ENCODE assay signal across 8 cellular contexts in genomic region chr3:113838631-113839209, GRCh38. TPM values are rescaled to one million over a fixed set of nuclear protein-coding genes. Genes with fewer than 3 reads are reported as not detected.
DNase-seq lines count a peak whose midpoint lies in the region; ATAC-seq and TF ChIP-seq lines count a peak whose summit lies in the region.

Gene GRAMD1C (plus strand): TSS chr3:113838788. CDS start chr3:113838910, 122 bp downstream.

- peaks cover 3% of the 10 kb centered on the region; the same call in 1 of the 2 replicates for H3K27me3 Mint-ChIP-seq in WTC11 (ENCODE audit: low read depth)

- no peaks in the 10 kb centered on the region for H3K9me3 Mint-ChIP-seq in WTC11

- no peaks in the 10 kb centered on the region for H3K36me3 Mint-ChIP-seq in WTC11

- peaks cover 14% of the 10 kb centered on the region for H3K4me1 Mint-ChIP-seq in WTC11

- TF ChIP-seq CTCF in WTC11 (IDR thresholded peaks at IDR 0.05) (peak; percentile 82), cardiac fibroblast (IDR thresholded peaks at IDR 0.05; ENCODE audit: low read depth, low read length) (peak; percentile 88)

- DNase-seq in AG08396 (ENCODE audit: low spot score) = peak; percentile 90
- DNase-seq in NCI-H2227 (lab: John Stamatoyannopoulos, UW; ENCODE audit: unreplicated experiment) = peak; percentile 90
- DNase-seq in WTC11 (ENCODE audit: low spot score) = peak; percentile 90
- peak; percentile 89 to 95 for DNase-seq in cardiac fibroblast (ENCODE audit: low read depth in 2 of 2)
- peak; percentile 91 for DNase-seq in iris pigment epithelial cell (ENCODE audit: low read depth)
- DNase-seq in stimulated activated CD4-positive, alpha-beta T cell treated with anti-CD3 and anti-CD28 coated beads, Interleukin-12 subunit alpha, Interleukin-12 subunit beta, amount 100 ng/mL, for 24 hours (ENCODE audit: low read depth in 2 of 2) = peak; percentile 59 to 77

- CTCF ChIA-PET in WTC11 (lab: Charles Lee) = interaction anchor here (0.6 to 2.5 kb wide), 17 partner anchors 13 to 482 kb away, joined by 3 to 11 read pairs (median 3); partner anchors contain the start of genes NAA50 and USF3

- peak; percentile 92 for ATAC-seq in GM19023 (IDR thresholded peaks at IDR 0.05; ENCODE audit: unreplicated experiment)
- ATAC-seq in HG03196 (IDR thresholded peaks at IDR 0.05; ENCODE audit: unreplicated experiment) = peak; percentile 94
- ATAC-seq in WTC11 = peak; percentile 98

- peak within 1 kb of the TSS; percentile 84 for H3K4me3 Mint-ChIP-seq in WTC11

- peak within 1 kb of the TSS; percentile 66 to 68 for H3K4me3 ChIP-seq in cardiac fibroblast (replicated peaks in 1 of 2; ENCODE audit: low read depth in 2 of 2, low read length in 2 of 2)

- H3K27ac Mint-ChIP-seq in WTC11 = peak within 1 kb of the TSS; percentile 29; the same call in 1 of the 2 replicates

- POLR2A ChIA-PET in WTC11 (lab: Charles Lee) = no interaction called here

TF ChIP-seq in WTC11, 78 proteins besides CTCF, POLR2A, EP300 and RAD21:
- TF ChIP-seq, protein P1, sequence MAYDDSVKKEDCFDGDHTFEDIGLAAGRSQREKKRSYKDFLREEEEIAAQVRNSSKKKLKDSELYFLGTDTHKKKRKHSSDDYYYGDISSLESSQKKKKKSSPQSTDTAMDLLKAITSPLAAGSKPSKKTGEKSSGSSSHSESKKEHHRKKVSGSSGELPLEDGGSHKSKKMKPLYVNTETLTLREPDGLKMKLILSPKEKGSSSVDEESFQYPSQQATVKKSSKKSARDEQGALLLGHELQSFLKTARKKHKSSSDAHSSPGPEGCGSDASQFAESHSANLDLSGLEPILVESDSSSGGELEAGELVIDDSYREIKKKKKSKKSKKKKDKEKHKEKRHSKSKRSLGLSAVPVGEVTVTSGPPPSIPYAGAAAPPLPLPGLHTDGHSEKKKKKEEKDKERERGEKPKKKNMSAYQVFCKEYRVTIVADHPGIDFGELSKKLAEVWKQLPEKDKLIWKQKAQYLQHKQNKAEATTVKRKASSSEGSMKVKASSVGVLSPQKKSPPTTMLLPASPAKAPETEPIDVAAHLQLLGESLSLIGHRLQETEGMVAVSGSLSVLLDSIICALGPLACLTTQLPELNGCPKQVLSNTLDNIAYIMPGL (CRISPR knock-in tag; IDR thresholded peaks at IDR 0.05) = peak; percentile 52; the same call in 1 of the 2 replicates
- 0 out of 2 replicates have a peak, but pooled peaks have one; percentile 45 for TF ChIP-seq FOXP4 (CRISPR knock-in tag; IDR thresholded peaks at IDR 0.05)
- TF ChIP-seq FOXP1 (CRISPR knock-in tag; IDR thresholded peaks at IDR 0.05; ENCODE audit: borderline replicate concordance) = peak; percentile 76; the same call in 1 of the 2 replicates
- peak; percentile 92 for TF ChIP-seq ETV6 (CRISPR knock-in tag; IDR thresholded peaks at IDR 0.05)
- no peak for TF ChIP-seq ATF6 (CRISPR knock-in tag; IDR thresholded peaks at IDR 0.05)
- TF ChIP-seq CREM (CRISPR knock-in tag; IDR thresholded peaks at IDR 0.05) = 0 out of 2 replicates have a peak, but pooled peaks have one; percentile 60
- no peak for TF ChIP-seq NFYB (CRISPR knock-in tag; conservative IDR thresholded peaks at IDR 0.05; ENCODE audit: low read depth)
- TF ChIP-seq CREB1 (CRISPR knock-in tag; IDR thresholded peaks at IDR 0.05) = no peak
- TF ChIP-seq TEAD1 (CRISPR knock-in tag; IDR thresholded peaks at IDR 0.05) = peak; percentile 25; the same call in 1 of the 2 replicates
- peak; percentile 69; the same call in 1 of the 2 replicates for TF ChIP-seq SP1 (CRISPR knock-in tag; conservative IDR thresholded peaks at IDR 0.05)
- TF ChIP-seq ZNF532 (CRISPR knock-in tag; IDR thresholded peaks at IDR 0.05; ENCODE audit: borderline replicate concordance) = no peak
- TF ChIP-seq, protein P2, sequence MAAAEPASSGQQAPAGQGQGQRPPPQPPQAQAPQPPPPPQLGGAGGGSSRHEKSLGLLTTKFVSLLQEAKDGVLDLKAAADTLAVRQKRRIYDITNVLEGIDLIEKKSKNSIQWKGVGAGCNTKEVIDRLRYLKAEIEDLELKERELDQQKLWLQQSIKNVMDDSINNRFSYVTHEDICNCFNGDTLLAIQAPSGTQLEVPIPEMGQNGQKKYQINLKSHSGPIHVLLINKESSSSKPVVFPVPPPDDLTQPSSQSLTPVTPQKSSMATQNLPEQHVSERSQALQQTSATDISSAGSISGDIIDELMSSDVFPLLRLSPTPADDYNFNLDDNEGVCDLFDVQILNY (CRISPR knock-in tag; IDR thresholded peaks at IDR 0.05) = peak; percentile 89
- TF ChIP-seq, protein P3, sequence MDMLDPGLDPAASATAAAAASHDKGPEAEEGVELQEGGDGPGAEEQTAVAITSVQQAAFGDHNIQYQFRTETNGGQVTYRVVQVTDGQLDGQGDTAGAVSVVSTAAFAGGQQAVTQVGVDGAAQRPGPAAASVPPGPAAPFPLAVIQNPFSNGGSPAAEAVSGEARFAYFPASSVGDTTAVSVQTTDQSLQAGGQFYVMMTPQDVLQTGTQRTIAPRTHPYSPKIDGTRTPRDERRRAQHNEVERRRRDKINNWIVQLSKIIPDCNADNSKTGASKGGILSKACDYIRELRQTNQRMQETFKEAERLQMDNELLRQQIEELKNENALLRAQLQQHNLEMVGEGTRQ (CRISPR knock-in tag; IDR thresholded peaks at IDR 0.05) = 0 out of 2 replicates have a peak, but pooled peaks have one; percentile 22

RNA-seq across cellular contexts. Expression of gene GRAMD1C, which starts in this region (rescaled TPM):
- 2.6 to 3.5 TPM (median 2.8 TPM) in 3 replicates for total RNA-seq in WTC11 (2021)

Comparison
In these comparisons a context has a peak if more than half of its experiments do, and no peak if none do; other contexts are left out.
1. Peak in every context shown above with its lines: DNase-seq, ATAC-seq and H3K4me3 ChIP-seq.